ENCODE assay signal across 16 cellular contexts in genomic region chr13:98103942-98104880, GRCh38. TPM values are rescaled to one million over a fixed set of nuclear protein-coding genes. Genes with fewer than 3 reads are reported as not detected.
DNase-seq lines count a peak whose midpoint lies in the region; ATAC-seq and TF ChIP-seq lines count a peak whose summit lies in the region.
"Had no signal": no experiment of that assay in that cellular context is flagged by ENCODE, and none has a peak within 500 bp of the region (broad histone marks: within the 10 kb centered on the region; RNA-seq: fewer than 3 reads in every experiment).

No MANE protein-coding gene starts in this region.

- H3K4me1 Mint-ChIP-seq in neural progenitor cell: no peaks in the 10 kb centered on the region

- H3K9me2 ChIP-seq in GM23248 (ENCODE audit: insufficient read depth): no peaks in the 10 kb centered on the region

- peaks cover 6% of the 10 kb centered on the region for H3K27me3 Mint-ChIP-seq in neural progenitor cell (ENCODE audit: insufficient read depth, low read depth)

- no peaks in the 10 kb centered on the region for H4K20me1 ChIP-seq in GM23248 (ENCODE audit: insufficient read depth)
- H4K20me1 ChIP-seq in neural progenitor cell (ENCODE audit: low read depth): no peaks in the 10 kb centered on the region

- TF ChIP-seq CTCF in Panc1 (IDR thresholded peaks at IDR 0.05): peak; percentile 35; the same call in 1 of the 2 replicates
- peak; percentile 38 for TF ChIP-seq CTCF in epithelial cell of esophagus (IDR thresholded peaks at IDR 0.05; ENCODE audit: insufficient read depth, low read depth, low read length, missing control alignments)
- TF ChIP-seq CTCF in neural progenitor cell (IDR thresholded peaks at IDR 0.05): peak; percentile 21
- TF ChIP-seq CTCF in testis (IDR thresholded peaks at IDR 0.05): no peak

- H3K9me3 ChIP-seq in GM23248 (ENCODE audit: low read depth) (no peaks in the 10 kb centered on the region), Panc1 (ENCODE audit: control insufficient read depth, insufficient read depth, low read depth, low read length) (no peaks in the 10 kb centered on the region), neural progenitor cell (ENCODE audit: low read depth) (no peaks in the 10 kb centered on the region), testis (no peaks in the 10 kb centered on the region)
- H3K9me3 ChIP-seq: vagina had no signal

- H3F3A ChIP-seq in GM23248 (ENCODE audit: insufficient read depth): no peaks in the 10 kb centered on the region
- no peaks in the 10 kb centered on the region for H3F3A ChIP-seq in neural progenitor cell (ENCODE audit: low read depth)

- intact Hi-C loops in Panc1 (cut with micrococcal nuclease; ENCODE audit: unreplicated experiment) (no loop called here), testis (cut with DNase I; ENCODE audit: low total_unique reads) (no loop called here), posterior vena cava (cut with DNase I) (no loop called here)

- BruUV-seq in Panc1 (replicated peaks; lab: Mats Ljungman, UMichigan): no TSS peak

- peaks cover 9% of the 10 kb centered on the region; the same call in 1 of the 2 replicates for H3K4me1 ChIP-seq in GM23248 (ENCODE audit: insufficient read depth)
- no peaks in the 10 kb centered on the region for H3K4me1 ChIP-seq in Panc1 (ENCODE audit: control insufficient read depth, insufficient read depth, low read length)
- H3K4me1 ChIP-seq in neural progenitor cell: peaks cover 12% of the 10 kb centered on the region
- H3K4me1 ChIP-seq in testis: no peaks in the 10 kb centered on the region
- H3K4me1 ChIP-seq: vagina had no signal

- no peak for TF ChIP-seq POLR2A in testis (IDR thresholded peaks at IDR 0.05)

- no peaks in the 10 kb centered on the region for H3K27me3 ChIP-seq in GM23248 (replicated peaks; ENCODE audit: insufficient read depth)
- H3K27me3 ChIP-seq in Panc1 (ENCODE audit: control insufficient read depth, insufficient read depth, low read length): no peaks in the 10 kb centered on the region
- H3K27me3 ChIP-seq in neural progenitor cell: no peaks in the 10 kb centered on the region
- H3K27me3 ChIP-seq in testis: no peaks in the 10 kb centered on the region
- H3K27me3 ChIP-seq: vagina had no signal

- DNase-seq in GM23248 (peak; percentile 46), Panc1 (ENCODE audit: low read depth, low spot score) (no peak), epithelial cell of esophagus (ENCODE audit: low read depth) (peak; percentile 25), neural progenitor cell (ENCODE audit: low spot score) (no peak), testis (no peak), T-helper 2 cell (no peak), posterior vena cava (ENCODE audit: low spot score) (no peak)
- DNase-seq: activated CD4-positive, alpha-beta T cell treated with anti-CD3 and anti-CD28 coated beads for 4 hours; activated naive CD4-positive, alpha-beta T cell treated with Interleukin-2 at 50 U/mL for 16 hours; DMS79 treated with DMSO at 0.1 percent for 48 hours; dorsolateral prefrontal cortex; KBM-7; NCI-H2081 had no signal

- H2AFZ ChIP-seq in GM23248 (no peak overlapping the region), neural progenitor cell (replicated peaks) (peak overlapping the region; percentile 91)

- H3K4me3 Mint-ChIP-seq in neural progenitor cell: no peak overlapping the region

- ATAC-seq in Panc1 (peak; percentile 79), HG03175 (IDR thresholded peaks at IDR 0.05; ENCODE audit: unreplicated experiment) (no peak)
- ATAC-seq: Right ventricle myocardium inferior had no signal

- H3K4me2 ChIP-seq in GM23248 (ENCODE audit: unreplicated experiment) (no peak overlapping the region), neural progenitor cell (no peak overlapping the region)

- in situ Hi-C loops in GM23248 (cut with MboI): no loop called here
- in situ Hi-C loops in Panc1 (cut with HindIII; ENCODE audit: low pct_unique_long_range_greater_than_20kb, low sequenced_read_pairs): no loop called here

- H3K36me3 Mint-ChIP-seq in neural progenitor cell: peaks cover 3% of the 10 kb centered on the region

- H3K79me2 ChIP-seq in GM23248 (ENCODE audit: insufficient read depth) (no peaks in the 10 kb centered on the region), neural progenitor cell (ENCODE audit: low read depth) (no peaks in the 10 kb centered on the region)

- H3K27ac ChIP-seq in GM23248 (no peak overlapping the region), Panc1 (ENCODE audit: low read length) (no peak overlapping the region), neural progenitor cell (no peak overlapping the region), testis (no peak overlapping the region)
- H3K27ac ChIP-seq: dorsolateral prefrontal cortex, vagina had no signal

- H3K27ac Mint-ChIP-seq in neural progenitor cell: no peak overlapping the region

- H3K4me3 ChIP-seq in GM23248 (no peak overlapping the region), Panc1 (ENCODE audit: low read depth in 2 of 2, low read length in 2 of 2) (no peak overlapping the region), epithelial cell of esophagus (ENCODE audit: low read length) (no peak overlapping the region), neural progenitor cell (no peak overlapping the region), testis (no peak overlapping the region)
- H3K4me3 ChIP-seq: dorsolateral prefrontal cortex, vagina had no signal

- H3K9ac ChIP-seq in GM23248: no peak overlapping the region
- no peak overlapping the region for H3K9ac ChIP-seq in neural progenitor cell

- WGBS in GM23248 (ENCODE audit: low coverage in 1 of 2, low lambda C conversion rate in 2 of 2, missing lambda C conversion rate in 2 of 2), 2 experiments: 82 to 90% methylated on average over 10 of the region's 10 CpGs
- WGBS in testis, 2 donors: 75 to 78% methylated on average over 10 of the region's 10 CpGs

- H3K36me3 ChIP-seq in GM23248 (ENCODE audit: low read depth) (no peaks in the 10 kb centered on the region), Panc1 (ENCODE audit: control insufficient read depth, insufficient read depth, low read length) (no peaks in the 10 kb centered on the region), neural progenitor cell (no peaks in the 10 kb centered on the region), testis (ENCODE audit: low read depth, missing control alignments) (no peaks in the 10 kb centered on the region)
- H3K36me3 ChIP-seq: vagina had no signal

- CTCF ChIA-PET in Panc1 (lab: Charles Lee): no interaction called here

- POLR2A ChIA-PET in Panc1 (lab: Charles Lee): no interaction called here

- H3K9me3 Mint-ChIP-seq in neural progenitor cell: peaks cover 8% of the 10 kb centered on the region

RNA-seq across cellular contexts. Expression of gene FARP1, which starts 38.7 kb away (rescaled TPM):
- total RNA-seq in GM23248 (2014; rRNA removed; shearing (Covaris generic)): 43.3 and 56.6 TPM in 2 replicates
- polyA plus RNA-seq in GM23248 (2016; fragmentation: Nextera tagmentation; extraction: Ambion mirVana) (53.7 and 55.9 TPM in 2 replicates), testis (ENCODE audit: insufficient read depth, low read depth, low replicate concordance) (130 TPM)
- total RNA-seq in Panc1 (2021; ENCODE audit: unreplicated experiment) (61.9 TPM), neural progenitor cell (ENCODE audit: low replicate concordance) (52.9 and 78.0 TPM in 2 replicates), testis (10 to 100 TPM; 54.0 to 69.1 TPM), posterior vena cava (10 to 100 TPM; 61.4 to 89.2 TPM)
- 62.6 TPM for polyA plus RNA-seq in Panc1 (2012; ENCODE audit: insufficient read length)

Comparison
In these comparisons a context has a peak if more than half of its experiments do, and no peak if none do; other contexts are left out.
1. DNase-seq: peak in GM23248 (single experiment) and epithelial cell of esophagus (single experiment); none in Panc1 (single experiment), neural progenitor cell (single experiment), testis (single experiment), T-helper 2 cell (0 of 5) and posterior vena cava (single experiment).
2. CTCF ChIP-seq: peak in Panc1 (single experiment), epithelial cell of esophagus (single experiment) and neural progenitor cell (single experiment); none in testis (0 of 3).